17 cellular contexts compared by ENCODE assay signal in the genomic region with DNA sequence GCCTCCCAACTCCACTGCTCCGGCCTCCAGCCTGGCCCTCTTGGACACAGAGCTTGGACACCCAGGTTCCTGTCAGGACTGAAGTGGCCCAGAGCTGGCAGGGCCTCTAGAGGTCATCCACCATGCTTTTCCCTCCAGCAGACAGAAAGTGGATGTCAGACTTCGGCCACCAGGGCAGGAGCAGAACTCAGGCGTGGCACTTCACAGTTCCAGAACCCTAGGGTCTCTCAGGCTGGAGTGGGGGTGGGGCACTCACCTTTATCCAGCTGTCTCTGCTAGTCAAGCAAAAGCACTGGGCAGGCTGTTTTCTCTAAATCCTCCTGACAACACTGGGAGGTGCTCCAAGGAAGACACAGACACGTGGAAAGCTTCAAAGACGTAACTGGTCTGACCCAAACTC.
"Had no signal": no experiment of that assay in that cellular context is flagged by ENCODE, and none has a peak within 500 bp of the region (broad histone marks: within the 10 kb centered on the region; RNA-seq: fewer than 3 reads in every experiment).

No MANE protein-coding gene starts in this region.

- H3K27me3 ChIP-seq: ascending aorta, thyroid gland, uterus had no signal

- H3K9me3 ChIP-seq: ascending aorta, breast epithelium, neutrophil, thyroid gland, uterus had no signal

- H3K36me3 ChIP-seq: ascending aorta, breast epithelium, neutrophil, thyroid gland, uterus had no signal

- DNase-seq: activated CD4-positive, alpha-beta T cell treated with anti-CD3 and anti-CD28 coated beads, Interleukin-2, amount 50 U/mL, for 48 hours; activated naive CD4-positive, alpha-beta T cell treated with anti-CD3 and anti-CD28 coated beads, Interleukin-2, amount 10 ng/mL, durations not matched to agents 7 days and 5 days; cerebellar nuclear complex; effector CD8-positive, alpha-beta T cell; left colon; naive B cell; stimulated activated CD4-positive, alpha-beta T cell treated with anti-CD3 and anti-CD28 coated beads, Interleukin-12 subunit alpha, Interleukin-12 subunit beta, amount 100 ng/mL, for 4 hours; stimulated activated CD4-positive, alpha-beta T cell treated with anti-CD3 and anti-CD28 coated beads, Interleukin-2, amount 100 ng/mL, for 24 hours; stimulated activated naive B cell treated with anti-CD40 and anti-IgM and Interleukin-4, amounts not matched to agents 10 μg/mL and 1 μg/mL and 100 μg/mL, for 72 hours; T-helper 9 cell; thyroid gland; uterus had no signal

- H3K4me3 ChIP-seq: ascending aorta, lung, thyroid gland, uterus had no signal

- H3K27ac ChIP-seq: ascending aorta, neutrophil, parathyroid adenoma, thyroid gland, uterus had no signal

- ATAC-seq: left colon; stimulated activated naive B cell treated with anti-CD40 and anti-IgM and Interleukin-4, amounts not matched to agents 10 μg/mL and 1 μg/mL and 100 μg/mL, for 72 hours had no signal
